Comparison of ENCODE assay signal across 8 cellular contexts in genomic region chr2:191566347-191566746, GRCh38.
A peak's percentile ranks its signal among the peaks of the same experiment; 100 is the strongest.
DNase-seq lines count a peak whose midpoint lies in the region; ATAC-seq and TF ChIP-seq lines count a peak whose summit lies in the region.

No MANE protein-coding gene starts in this region.

- H3K4me3 ChIP-seq in aorta (ENCODE audit: low read length in 2 of 2): no peak overlapping the region

- H3K27me3 Mint-ChIP-seq in activated T-helper 1 cell treated with anti-CD3 and anti-CD28 coated beads, Interleukin-12 subunit alpha, Interleukin-12 subunit beta, Interleukin-2, Interleukin-4 antibody, amounts not matched to agents 30 ng/mL and 10 ng/mL and 1 ng/mL, durations not matched to agents 14 hours and 24 hours and 36 hours (ENCODE audit: insufficient read depth): peaks cover 51% of the 10 kb centered on the region
- H3K27me3 Mint-ChIP-seq in progenitor cell of endocrine pancreas: peaks cover 8% of the 10 kb centered on the region

- no peaks in the 10 kb centered on the region for H3K36me3 Mint-ChIP-seq in activated T-helper 1 cell treated with anti-CD3 and anti-CD28 coated beads, Interleukin-12 subunit alpha, Interleukin-12 subunit beta, Interleukin-2, Interleukin-4 antibody, amounts not matched to agents 30 ng/mL and 10 ng/mL and 1 ng/mL, durations not matched to agents 14 hours and 24 hours and 36 hours (ENCODE audit: low read depth)
- no peaks in the 10 kb centered on the region for H3K36me3 Mint-ChIP-seq in progenitor cell of endocrine pancreas (ENCODE audit: insufficient read depth)

- no peak overlapping the region for H3K4me3 Mint-ChIP-seq in activated T-helper 1 cell treated with anti-CD3 and anti-CD28 coated beads, Interleukin-12 subunit alpha, Interleukin-12 subunit beta, Interleukin-2, Interleukin-4 antibody, amounts not matched to agents 30 ng/mL and 10 ng/mL and 1 ng/mL, durations not matched to agents 14 hours and 24 hours and 36 hours
- no peak overlapping the region for H3K4me3 Mint-ChIP-seq in progenitor cell of endocrine pancreas (ENCODE audit: low read depth)

- H3K9me3 ChIP-seq in aorta (ENCODE audit: control insufficient read depth, low read length): no peaks in the 10 kb centered on the region

- intact Hi-C loops in activated T-helper 1 cell treated with anti-CD3 and anti-CD28 coated beads, Interleukin-12 subunit alpha, Interleukin-12 subunit beta, Interleukin-2, Interleukin-4 antibody, amounts not matched to agents 30 ng/mL and 10 ng/mL and 1 ng/mL, durations not matched to agents 14 hours and 24 hours and 36 hours (cut with micrococcal nuclease): loop anchor here (1.0 to 2.0 kb wide), 2 partner anchors 125 to 596 kb away; no protein-coding TSS in a partner anchor
- intact Hi-C loops in aorta (cut with DNase I): loop anchor here (2.0 to 10.0 kb wide), 2 partner anchors 124 to 228 kb away; no protein-coding TSS in a partner anchor

- no peak overlapping the region for H3K27ac ChIP-seq in foreskin keratinocyte
- H3K27ac ChIP-seq in aorta (ENCODE audit: low read depth in 1 of 2, low read length in 2 of 2): no peak overlapping the region

- no peak overlapping the region for H3K27ac Mint-ChIP-seq in activated T-helper 1 cell treated with anti-CD3 and anti-CD28 coated beads, Interleukin-12 subunit alpha, Interleukin-12 subunit beta, Interleukin-2, Interleukin-4 antibody, amounts not matched to agents 30 ng/mL and 10 ng/mL and 1 ng/mL, durations not matched to agents 14 hours and 24 hours and 36 hours
- no peak overlapping the region for H3K27ac Mint-ChIP-seq in progenitor cell of endocrine pancreas

- TF ChIP-seq CTCF in foreskin keratinocyte (conservative IDR thresholded peaks at IDR 0.05): peak; percentile 86
- TF ChIP-seq CTCF in progenitor cell of endocrine pancreas (IDR thresholded peaks at IDR 0.05; ENCODE audit: unreplicated experiment): peak; percentile 77

- no peaks in the 10 kb centered on the region for H3K36me3 ChIP-seq in aorta (ENCODE audit: control insufficient read depth in 1 of 2, insufficient read depth in 2 of 2, low read length in 1 of 2)

- H3K4me1 ChIP-seq in foreskin keratinocyte (peaks cover 2% of the 10 kb centered on the region), aorta (ENCODE audit: control insufficient read depth in 1 of 2, insufficient read depth in 2 of 2, low read length in 2 of 2) (no peaks in the 10 kb centered on the region)

- ATAC-seq in GM21390 (IDR thresholded peaks at IDR 0.05; ENCODE audit: unreplicated experiment) (peak; percentile 58), foreskin keratinocyte (peak; percentile 76), aorta (ENCODE audit: low FRiP score) (peak; percentile 78)

- H3K9me3 Mint-ChIP-seq in activated T-helper 1 cell treated with anti-CD3 and anti-CD28 coated beads, Interleukin-12 subunit alpha, Interleukin-12 subunit beta, Interleukin-2, Interleukin-4 antibody, amounts not matched to agents 30 ng/mL and 10 ng/mL and 1 ng/mL, durations not matched to agents 14 hours and 24 hours and 36 hours: no peaks in the 10 kb centered on the region
- H3K9me3 Mint-ChIP-seq in progenitor cell of endocrine pancreas (ENCODE audit: low read depth): no peaks in the 10 kb centered on the region

- WGBS in aorta, 2 donors: 61 to 62% methylated on average over 8 of the region's 8 CpGs

- H3K4me1 Mint-ChIP-seq in activated T-helper 1 cell treated with anti-CD3 and anti-CD28 coated beads, Interleukin-12 subunit alpha, Interleukin-12 subunit beta, Interleukin-2, Interleukin-4 antibody, amounts not matched to agents 30 ng/mL and 10 ng/mL and 1 ng/mL, durations not matched to agents 14 hours and 24 hours and 36 hours (ENCODE audit: low read depth): peaks cover 42% of the 10 kb centered on the region
- H3K4me1 Mint-ChIP-seq in progenitor cell of endocrine pancreas (ENCODE audit: low read depth): peaks cover 8% of the 10 kb centered on the region

- peaks cover 11% of the 10 kb centered on the region for H3K27me3 ChIP-seq in foreskin keratinocyte
- no peaks in the 10 kb centered on the region for H3K27me3 ChIP-seq in aorta (ENCODE audit: control insufficient read depth in 1 of 2, insufficient read depth in 2 of 2, low read length in 1 of 2)

- peak; percentile 85 for DNase-seq in DMS53 (lab: John Stamatoyannopoulos, UW)
- peak; percentile 26 for DNase-seq in HuH-7.5 (ENCODE audit: low spot score)
- DNase-seq in RKO (ENCODE audit: low spot score): peak; percentile 73
- DNase-seq in activated T-helper 1 cell treated with anti-CD3 and anti-CD28 coated beads, Interleukin-12 subunit alpha, Interleukin-12 subunit beta, Interleukin-2, Interleukin-4 antibody, amounts not matched to agents 30 ng/mL and 10 ng/mL and 1 ng/mL, durations not matched to agents 14 hours and 24 hours and 36 hours (ENCODE audit: low spot score): peak; percentile 25
- DNase-seq in foreskin keratinocyte: no peak
- DNase-seq in progenitor cell of endocrine pancreas (ENCODE audit: low spot score, unreplicated experiment): peak; percentile 50
- DNase-seq in aorta: peak in 1 of 2 donors; percentile 64

Comparison
In these comparisons a context has a peak if more than half of its experiments do, and no peak if none do; other contexts are left out.
1. DNase-seq: peak in DMS53 (single experiment), HuH-7.5 (single experiment), RKO (single experiment), activated T-helper 1 cell treated with anti-CD3 and anti-CD28 coated beads, Interleukin-12 subunit alpha, Interleukin-12 subunit beta, Interleukin-2, Interleukin-4 antibody, amounts not matched to agents 30 ng/mL and 10 ng/mL and 1 ng/mL, durations not matched to agents 14 hours and 24 hours and 36 hours (single experiment) and progenitor cell of endocrine pancreas (single experiment); none in foreskin keratinocyte (0 of 2).
2. Peak in every context shown above with its lines, with median percentiles within 50 percentile points of each other: ATAC-seq.